Comparison of ENCODE assay signal across 25 cellular contexts in the genomic region with DNA sequence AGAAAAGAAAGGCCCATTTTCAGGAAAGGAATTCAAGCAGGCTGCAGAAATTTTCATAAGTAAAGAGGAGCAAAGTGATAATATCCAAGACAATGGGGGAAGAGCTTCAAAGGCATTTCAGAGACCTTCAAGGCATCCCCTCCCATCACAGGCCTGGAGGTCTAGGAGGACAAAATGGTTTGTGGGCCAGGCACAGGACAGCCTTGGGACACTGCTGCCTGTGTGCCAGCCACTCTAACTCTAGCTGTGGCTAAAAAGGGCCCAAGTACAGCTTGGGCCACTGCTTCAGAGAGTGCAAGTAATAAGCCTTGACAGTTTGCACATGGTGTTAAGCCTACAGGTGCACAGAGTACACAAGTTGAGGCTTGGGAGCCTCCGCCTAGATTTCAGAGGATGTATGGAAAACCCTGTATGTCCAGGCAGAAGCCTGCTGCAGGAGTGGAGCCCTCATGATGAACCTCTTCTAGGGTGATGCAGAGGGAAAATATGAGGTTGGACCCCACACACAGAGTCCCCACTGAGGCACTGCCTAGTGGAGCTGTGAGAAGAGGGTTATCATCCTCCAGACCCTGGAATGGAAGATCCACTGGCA.
"Had no signal": no experiment of that assay in that cellular context is flagged by ENCODE, and none has a peak within 500 bp of the region (broad histone marks: within the 10 kb centered on the region; RNA-seq: fewer than 3 reads in every experiment).

No MANE protein-coding gene starts in this region.

- FAIRE-seq: kidney had no signal

- H3K27ac ChIP-seq: right atrium auricular region, testis, transverse colon had no signal

- H3K9me3 ChIP-seq: testis had no signal

- H3K4me3 ChIP-seq: right atrium auricular region, testis, transverse colon had no signal

- H3K36me3 ChIP-seq: right atrium auricular region, transverse colon had no signal

- DNase-seq: activated CD4-positive, alpha-beta T cell treated with anti-CD3 and anti-CD28 coated beads for 1 hour; activated CD4-positive, alpha-beta T cell treated with anti-CD3 and anti-CD28 coated beads, Interleukin-2, amount 50 U/mL, for 1 hour; activated CD8-positive, alpha-beta T cell treated with anti-CD3 and anti-CD28 coated beads for 36 hours; activated gamma-delta T cell treated with Interleukin-2 at 50 U/mL for 16 hours; activated naive CD8-positive, alpha-beta T cell treated with anti-CD3 and anti-CD28 coated beads, Interleukin-2, amount 50 U/mL, for 24 hours; activated T-cell treated with anti-CD3 and anti-CD28 coated beads, Interleukin-2, amount 50 U/mL, for 4 hours; amygdala; caudate nucleus; cortex of kidney; foreskin fibroblast; head of caudate nucleus; hippocampal formation; immature natural killer cell; kidney; left colon; naive thymus-derived CD8-positive, alpha-beta T cell; stimulated activated CD4-positive, alpha-beta T cell treated with anti-CD3 and anti-CD28 coated beads, Interleukin-15, amount 100 ng/mL, for 24 hours; stimulated activated naive CD4-positive, alpha-beta T cell; T-helper 17 cell; testis; transverse colon had no signal

- H3K27me3 ChIP-seq: right atrium auricular region, testis, transverse colon had no signal

- ATAC-seq: activated CD8-positive, alpha-beta T cell treated with anti-CD3 and anti-CD28 coated beads for 36 hours; activated naive CD8-positive, alpha-beta T cell treated with anti-CD3 and anti-CD28 coated beads, Interleukin-2, amount 50 U/mL, for 24 hours; activated T-cell treated with anti-CD3 and anti-CD28 coated beads, Interleukin-2, amount 50 U/mL, for 4 hours; activated T-helper 17 cell treated with anti-CD3 and anti-CD28 coated beads, Interleukin-2, amount 50 U/mL, for 72 hours; esophagus mucosa; left colon; naive thymus-derived CD8-positive, alpha-beta T cell; T-helper 17 cell; WTC11 had no signal

- H3K4me1 ChIP-seq: right atrium auricular region, testis had no signal
